Comparison of ENCODE assay signal across 9 cellular contexts in genomic region chr14:54253195-54253947, GRCh38.
DNase-seq lines count a peak whose midpoint lies in the region; ATAC-seq, FAIRE-seq and TF ChIP-seq lines count a peak whose summit lies in the region.
"Had no signal": no experiment of that assay in that cellular context is flagged by ENCODE, and none has a peak within 500 bp of the region (broad histone marks: within the 10 kb centered on the region; RNA-seq: fewer than 3 reads in every experiment).

No MANE protein-coding gene starts in this region.

- TF ChIP-seq POLR2A in HepG2 (IDR thresholded peaks at IDR 0.05; ENCODE audit: insufficient read depth in 1 of 2, low read depth in 2 of 2, low read length in 2 of 2) (no peak), right lobe of liver (IDR thresholded peaks at IDR 0.05) (no peak), IMR-90 (IDR thresholded peaks at IDR 0.05; ENCODE audit: low read depth, low read length) (no peak), vagina (IDR thresholded peaks at IDR 0.05) (no peak)

- no peak for FAIRE-seq in HepG2 (lab: Jason Lieb, UNC)
- FAIRE-seq: TTC549 had no signal

- peak; percentile 30 for DNase-seq in HepG2 (ENCODE audit: low spot score)
- no peak for DNase-seq in right lobe of liver
- DNase-seq in IMR-90 = peak; percentile 89
- no peak for DNase-seq in vagina (ENCODE audit: extremely low spot score in 2 of 2)
- no peak for DNase-seq in GF-D8 (lab: John Stamatoyannopoulos, UW)
- no peak for DNase-seq in Right ventricle myocardium inferior (ENCODE audit: missing footprints)

- TF ChIP-seq CTCF in HepG2 (CRISPR knock-in tag; IDR thresholded peaks at IDR 0.05) (no peak), right lobe of liver (IDR thresholded peaks at IDR 0.05) (no peak), IMR-90 (conservative IDR thresholded peaks at IDR 0.05; ENCODE audit: low read depth, low read length) (no peak), vagina (IDR thresholded peaks at IDR 0.05) (no peak)

- peak overlapping the region; percentile 4; the same call in 1 of the 2 replicates for H3K4ac ChIP-seq in IMR-90 (ENCODE audit: low read depth, low read length)

- 0 out of 2 replicates have a peak overlapping the region, but pooled peaks have one; percentile 31 for H2AK5ac ChIP-seq in IMR-90 (ENCODE audit: low read depth, low read length)

- H3K9me3 ChIP-seq in HepG2 (ENCODE audit: low read length) (no peaks in the 10 kb centered on the region), right lobe of liver (no peaks in the 10 kb centered on the region), IMR-90 (ENCODE audit: control insufficient read depth, insufficient read depth, low read length) (no peaks in the 10 kb centered on the region), vagina (no peaks in the 10 kb centered on the region)

- no peak for ATAC-seq in HepG2
- ATAC-seq in right lobe of liver = no peak
- ATAC-seq in IMR-90 (ENCODE audit: low read depth) = peak; percentile 87
- peak; percentile 94 for ATAC-seq in esophagus mucosa
- ATAC-seq in HG03342 (IDR thresholded peaks at IDR 0.05; ENCODE audit: unreplicated experiment) = no peak
- ATAC-seq in Right ventricle myocardium inferior = no peak

- H3K4me1 ChIP-seq in HepG2 (ENCODE audit: insufficient read depth, low read length) (peaks cover 29% of the 10 kb centered on the region), right lobe of liver (no peaks in the 10 kb centered on the region), IMR-90 (ENCODE audit: control insufficient read depth, insufficient read depth, low read length) (peaks cover 7% of the 10 kb centered on the region; the same call in 1 of the 2 replicates), vagina (peaks cover 10% of the 10 kb centered on the region)

- BruUV-seq in HepG2 (replicated peaks; lab: Mats Ljungman, UMichigan) (no TSS peak), IMR-90 (replicated peaks; lab: Mats Ljungman, UMichigan) (no TSS peak)

- H4K91ac ChIP-seq in IMR-90 (ENCODE audit: insufficient read depth, low read depth, low read length) = no peak overlapping the region

- intact Hi-C loops in HepG2 (cut with micrococcal nuclease; ENCODE audit: unreplicated experiment) = no loop called here
- intact Hi-C loops in right lobe of liver (cut with DNase I) = no loop called here
- intact Hi-C loops in IMR-90 (cut with micrococcal nuclease) = loop anchor here (1.0 kb wide), 1 partner anchor 299 kb away; no protein-coding TSS in a partner anchor
- intact Hi-C loops in vagina (cut with DNase I) = no loop called here
- intact Hi-C loops in Right ventricle myocardium inferior (cut with DNase I) = no loop called here

- no peak overlapping the region for H2BK120ac ChIP-seq in IMR-90 (ENCODE audit: low read depth, low read length)

- H4K5ac ChIP-seq in IMR-90 (ENCODE audit: low read depth, low read length) = no peak overlapping the region

- H2AK9ac ChIP-seq in IMR-90 (replicated peaks; ENCODE audit: low read depth, low read length, poor library complexity) = no peak overlapping the region

- H3K27me3 ChIP-seq in HepG2 (ENCODE audit: control insufficient read depth in 1 of 2, insufficient read depth in 2 of 2, low read length in 2 of 2) = no peaks in the 10 kb centered on the region
- no peaks in the 10 kb centered on the region for H3K27me3 ChIP-seq in right lobe of liver
- peaks cover 14% of the 10 kb centered on the region for H3K27me3 ChIP-seq in IMR-90 (ENCODE audit: control insufficient read depth, insufficient read depth, low read length)
- no peaks in the 10 kb centered on the region for H3K27me3 ChIP-seq in vagina

- H3K4me2 ChIP-seq in HepG2 (ENCODE audit: low read depth, low read length) = no peak overlapping the region
- H3K4me2 ChIP-seq in IMR-90 (ENCODE audit: low read depth, low read length) = no peak overlapping the region

- dilution Hi-C loops in IMR-90 (cut with HindIII; ENCODE audit: low sequenced_read_pairs, unreplicated experiment) = no loop called here

- H3K79me1 ChIP-seq in IMR-90 (ENCODE audit: low read depth in 1 of 2, low read length in 2 of 2) = no peaks in the 10 kb centered on the region

- no peak overlapping the region for H2BK5ac ChIP-seq in IMR-90 (ENCODE audit: low read depth, low read length, poor library complexity, severe bottlenecking)

- in situ Hi-C loops in HepG2 (cut with HindIII; ENCODE audit: extremely low pct_ligation_motif_present, low pct_unique_long_range_greater_than_20kb) (no loop called here), IMR-90 (cut with MboI; ENCODE audit: low sequenced_read_pairs) (no loop called here)

- POLR2A ChIA-PET in HepG2 (lab: Yijun Ruan, JAX) (no interaction called here), IMR-90 (lab: Charles Lee; ENCODE audit: unreplicated experiment) (no interaction called here)

- H4K20me1 ChIP-seq in HepG2 (ENCODE audit: insufficient read depth, low read length) = no peaks in the 10 kb centered on the region
- no peaks in the 10 kb centered on the region for H4K20me1 ChIP-seq in IMR-90 (ENCODE audit: insufficient read depth, low read length)

- no peak overlapping the region for H2AFZ ChIP-seq in HepG2 (ENCODE audit: low read length)
- peak overlapping the region; percentile 10 for H2AFZ ChIP-seq in IMR-90 (replicated peaks; ENCODE audit: low read length, poor library complexity)

- H3K56ac ChIP-seq in IMR-90 (ENCODE audit: extremely low read depth, insufficient read depth, low read length) = no peak overlapping the region

- no peak overlapping the region for H3K14ac ChIP-seq in IMR-90 (replicated peaks; ENCODE audit: low read depth, low read length)

- H3K79me2 ChIP-seq in HepG2 (ENCODE audit: insufficient read depth, low read length) = no peaks in the 10 kb centered on the region

- no peak overlapping the region for H4K8ac ChIP-seq in IMR-90 (ENCODE audit: low read depth in 2 of 2, low read length in 2 of 2)

- WGBS in HepG2 (ENCODE audit: low lambda C conversion rate) = 21% methylated on average over 4 of the region's 4 CpGs
- 38% methylated on average over 1 of the region's 4 CpGs for WGBS in right lobe of liver (ENCODE audit: insufficient coverage, low coverage, low lambda C conversion rate, missing lambda C conversion rate)
- WGBS in IMR-90 (ENCODE audit: extremely low coverage in 2 of 2, insufficient read length in 1 of 2), 2 experiments = 0% methylated on average over 2 of the region's 4 CpGs; no CpG with 5 or more reads in 1 of the 2 experiments

- H3K27ac ChIP-seq in HepG2 (ENCODE audit: extremely low read length, insufficient read depth, low read length) (no peak overlapping the region), right lobe of liver (no peak overlapping the region), IMR-90 (ENCODE audit: insufficient read depth, low read length) (no peak overlapping the region), vagina (peak overlapping the region; percentile 30)

- H2BK20ac ChIP-seq in IMR-90 (ENCODE audit: low read depth, low read length) = no peak overlapping the region

- no peak overlapping the region for H3K18ac ChIP-seq in IMR-90 (ENCODE audit: low read depth, low read length)

- CTCF ChIA-PET in HepG2 (lab: Yijun Ruan, JAX; ENCODE audit: low intra/inter-chr PET ratio, low total read pairs) = no interaction called here
- CTCF ChIA-PET in IMR-90 (lab: Yijun Ruan, JAX) = interaction anchor here (0.6 to 1.0 kb wide), 2 partner anchors 7 to 714 kb away, joined by 3 read pairs; no protein-coding TSS in a partner anchor

- no peaks in the 10 kb centered on the region for H3K36me3 ChIP-seq in HepG2 (replicated peaks in 1 of 2; ENCODE audit: control insufficient read depth in 1 of 2, insufficient read depth in 2 of 2, low read length in 2 of 2)
- H3K36me3 ChIP-seq in right lobe of liver = no peaks in the 10 kb centered on the region
- no peaks in the 10 kb centered on the region for H3K36me3 ChIP-seq in IMR-90 (ENCODE audit: control insufficient read depth, insufficient read depth, low read length)
- H3K36me3 ChIP-seq in vagina = no peaks in the 10 kb centered on the region

- no peak overlapping the region for H3K4me3 ChIP-seq in HepG2 (replicated peaks in 1 of 3; ENCODE audit: insufficient read depth in 1 of 3, low read depth in 2 of 3, low read length in 3 of 3)
- no peak overlapping the region for H3K4me3 ChIP-seq in right lobe of liver
- H3K4me3 ChIP-seq in IMR-90 (ENCODE audit: insufficient read depth, low read depth, low read length) = no peak overlapping the region
- H3K4me3 ChIP-seq in vagina = no peak overlapping the region

- TF ChIP-seq RAD21 in HepG2 (CRISPR knock-in tag; IDR thresholded peaks at IDR 0.05) (no peak), IMR-90 (IDR thresholded peaks at IDR 0.05; ENCODE audit: low read length) (0 out of 2 replicates have a peak, but pooled peaks have one; percentile 9)

- no peak overlapping the region for H2BK15ac ChIP-seq in IMR-90 (ENCODE audit: low read depth, low read length)

- no peak overlapping the region for H3K23ac ChIP-seq in IMR-90 (ENCODE audit: low read depth, low read length)

- peaks cover 8% of the 10 kb centered on the region for H3K9me1 ChIP-seq in IMR-90 (ENCODE audit: insufficient read depth, low read length)

- H3K9ac ChIP-seq in HepG2 (ENCODE audit: insufficient read depth, low read depth, low read length) (no peak overlapping the region), IMR-90 (ENCODE audit: low read depth, low read length) (no peak overlapping the region)

- TF ChIP-seq EP300 in HepG2 (IDR thresholded peaks at IDR 0.05; ENCODE audit: low read depth in 2 of 2, low read length in 2 of 2) (peak in 1 of 2 experiments; percentile 45; a peak in 1 of 4 replicates), HepG2 (CRISPR knock-in tag; IDR thresholded peaks at IDR 0.05; ENCODE audit: borderline replicate concordance) (no peak)

TF ChIP-seq in HepG2, 621 proteins besides CTCF, POLR2A, EP300 and RAD21:
- TF ChIP-seq FOSL2 (CRISPR knock-in tag; IDR thresholded peaks at IDR 0.05) (peak; percentile 64), ZNF782 (CRISPR knock-in tag; IDR thresholded peaks at IDR 0.05; ENCODE audit: borderline replicate concordance) (no peak)

TF ChIP-seq in IMR-90, 13 proteins besides CTCF, POLR2A, EP300 and RAD21 (continues in another document):
- no peak for TF ChIP-seq MAFK (IDR thresholded peaks at IDR 0.05; ENCODE audit: low read depth, low read length)
- TF ChIP-seq MXI1 (IDR thresholded peaks at IDR 0.05; ENCODE audit: borderline replicate concordance, low read depth, low read length) = no peak
- TF ChIP-seq, protein P1, sequence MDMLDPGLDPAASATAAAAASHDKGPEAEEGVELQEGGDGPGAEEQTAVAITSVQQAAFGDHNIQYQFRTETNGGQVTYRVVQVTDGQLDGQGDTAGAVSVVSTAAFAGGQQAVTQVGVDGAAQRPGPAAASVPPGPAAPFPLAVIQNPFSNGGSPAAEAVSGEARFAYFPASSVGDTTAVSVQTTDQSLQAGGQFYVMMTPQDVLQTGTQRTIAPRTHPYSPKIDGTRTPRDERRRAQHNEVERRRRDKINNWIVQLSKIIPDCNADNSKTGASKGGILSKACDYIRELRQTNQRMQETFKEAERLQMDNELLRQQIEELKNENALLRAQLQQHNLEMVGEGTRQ (IDR thresholded peaks at IDR 0.05; ENCODE audit: low read depth, low read length) = no peak
- no peak for TF ChIP-seq RCOR1 (IDR thresholded peaks at IDR 0.05; ENCODE audit: insufficient replicate concordance, low read length)
- peak; percentile 40; the same call in 1 of the 2 replicates for TF ChIP-seq BHLHE40 (IDR thresholded peaks at IDR 0.05; ENCODE audit: low read depth, low read length)
- no peak for TF ChIP-seq CEBPB (IDR thresholded peaks at IDR 0.05; ENCODE audit: low read depth, low read length)
- TF ChIP-seq MAZ (IDR thresholded peaks at IDR 0.05; ENCODE audit: borderline replicate concordance, low read depth, low read length) = no peak

Comparison
In these comparisons a context has a peak if more than half of its experiments do, and no peak if none do; other contexts are left out.
1. DNase-seq: peak in HepG2 (single experiment) and IMR-90 (single experiment); none in right lobe of liver (0 of 3), vagina (0 of 2), GF-D8 (single experiment) and Right ventricle myocardium inferior (single experiment).
2. ATAC-seq: peak in IMR-90 (single experiment) and esophagus mucosa (single experiment); none in HepG2 (single experiment), right lobe of liver (0 of 4), HG03342 (single experiment) and Right ventricle myocardium inferior (single experiment).